ENCODE assay signal across 13 cellular contexts in the genomic region with DNA sequence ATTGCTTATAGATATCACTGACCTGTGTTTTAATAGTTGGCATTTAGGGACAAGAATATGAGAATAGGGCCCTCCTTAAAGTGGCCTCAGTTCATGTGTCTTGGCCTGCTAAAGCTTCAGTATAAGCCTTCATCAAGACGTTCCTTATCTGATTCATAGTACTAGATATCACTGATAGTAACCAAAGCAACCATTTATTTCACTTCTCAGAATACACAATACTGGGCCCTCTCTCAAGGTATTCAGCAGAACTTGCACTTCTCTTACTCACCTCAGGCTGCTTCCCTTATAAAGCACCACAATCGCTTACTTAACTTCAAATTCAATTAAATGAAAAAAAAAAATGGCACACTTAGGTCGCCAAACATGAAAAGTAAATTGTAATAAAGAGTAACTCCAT.
"Had no signal": no experiment of that assay in that cellular context is flagged by ENCODE, and none has a peak within 500 bp of the region (broad histone marks: within the 10 kb centered on the region; RNA-seq: fewer than 3 reads in every experiment).

No MANE protein-coding gene starts in this region.

- H3K27me3 ChIP-seq: adrenal gland, heart left ventricle, left lung, suprapubic skin had no signal

- H3K4me3 ChIP-seq: adrenal gland, heart left ventricle, left lung, suprapubic skin had no signal

- ATAC-seq: heart left ventricle; left lung; stimulated activated naive CD8-positive, alpha-beta T cell treated with anti-CD3 and anti-CD28 coated beads, Interleukin-15, Interleukin-2, amounts not matched to agents 100 U/mL and 50 U/mL, for 24 hours had no signal

- H3K9me3 ChIP-seq: adrenal gland, left lung, suprapubic skin had no signal

- H3K4me1 ChIP-seq: adrenal gland, heart left ventricle, left lung, suprapubic skin had no signal

- H3K36me3 ChIP-seq: adrenal gland, heart left ventricle, left lung, suprapubic skin had no signal

- H3K27ac ChIP-seq: adrenal gland, heart left ventricle, left lung, suprapubic skin had no signal

- DNase-seq: activated CD4-positive, alpha-beta T cell treated with anti-CD3 and anti-CD28 coated beads, Interleukin-2, amount 50 U/mL, for 1 hour; activated CD4-positive, CD25-positive, alpha-beta regulatory T cell; activated naive CD4-positive, alpha-beta T cell treated with anti-CD3 and anti-CD28 coated beads, Interleukin-2, amount 10 ng/mL, durations not matched to agents 7 days and 5 days; activated T-cell treated with anti-CD3 and anti-CD28 coated beads for 4 hours; adrenal gland; foreskin melanocyte; heart left ventricle; islet precursor cell; left lung; mesenchymal stem cell; stimulated activated CD4-positive, alpha-beta T cell treated with anti-CD3 and anti-CD28 coated beads, Interleukin-2, amount 100 ng/mL, for 48 hours; stimulated activated naive CD8-positive, alpha-beta T cell treated with anti-CD3 and anti-CD28 coated beads, Interleukin-15, Interleukin-2, amounts not matched to agents 100 U/mL and 50 U/mL, for 24 hours had no signal
